ENCODE assay signal across 1 cellular context in genomic region chr22:50532824-50533344, GRCh38.
TF ChIP-seq lines count a peak whose summit lies in the region.

No MANE protein-coding gene starts in this region.

TF ChIP-seq in A549, 52 proteins besides CTCF, POLR2A, EP300 and RAD21 (continued from another document):
- TF ChIP-seq ESRRA (IDR thresholded peaks at IDR 0.05; ENCODE audit: borderline replicate concordance, low read length) (no peak), HOXA7 (CRISPR knock-in tag; IDR thresholded peaks at IDR 0.05) (no peak), MAZ (IDR thresholded peaks at IDR 0.05; ENCODE audit: borderline replicate concordance, low read depth, low read length) (no peak), POLR2AphosphoS2 (conservative IDR thresholded peaks at IDR 0.05; ENCODE audit: low read length) (no peak)
